In genomic region chr12:53098982-53099651, GRCh38 we compare ENCODE assay signal across 1 cellular context.
TF ChIP-seq lines count a peak whose summit lies in the region.

No MANE protein-coding gene starts in this region.

TF ChIP-seq in endothelial cell of umbilical vein, 7 proteins besides CTCF, POLR2A, EP300 and RAD21:
- TF ChIP-seq MAX (IDR thresholded peaks at IDR 0.05; ENCODE audit: insufficient read depth, insufficient read length) (no peak), POLR2AphosphoS5 (IDR thresholded peaks at IDR 0.05; ENCODE audit: insufficient read depth, low read depth, low read length) (peak; percentile 60), FOS (IDR thresholded peaks at IDR 0.05; ENCODE audit: borderline replicate concordance, insufficient read depth, low read length) (peak; percentile 80), MYC (IDR thresholded peaks at IDR 0.05; ENCODE audit: low read depth, low read length) (no peak), JUN (IDR thresholded peaks at IDR 0.05; ENCODE audit: borderline replicate concordance, insufficient read depth, insufficient read length, low read depth) (peak; percentile 44), EZH2 (IDR thresholded peaks at IDR 0.05; ENCODE audit: borderline replicate concordance, low read depth, low read length, severe bottlenecking) (no peak), GATA2 (IDR thresholded peaks at IDR 0.05; ENCODE audit: insufficient read depth, insufficient read length, low read depth, low read length) (peak; percentile 23)
